In the genomic region with DNA sequence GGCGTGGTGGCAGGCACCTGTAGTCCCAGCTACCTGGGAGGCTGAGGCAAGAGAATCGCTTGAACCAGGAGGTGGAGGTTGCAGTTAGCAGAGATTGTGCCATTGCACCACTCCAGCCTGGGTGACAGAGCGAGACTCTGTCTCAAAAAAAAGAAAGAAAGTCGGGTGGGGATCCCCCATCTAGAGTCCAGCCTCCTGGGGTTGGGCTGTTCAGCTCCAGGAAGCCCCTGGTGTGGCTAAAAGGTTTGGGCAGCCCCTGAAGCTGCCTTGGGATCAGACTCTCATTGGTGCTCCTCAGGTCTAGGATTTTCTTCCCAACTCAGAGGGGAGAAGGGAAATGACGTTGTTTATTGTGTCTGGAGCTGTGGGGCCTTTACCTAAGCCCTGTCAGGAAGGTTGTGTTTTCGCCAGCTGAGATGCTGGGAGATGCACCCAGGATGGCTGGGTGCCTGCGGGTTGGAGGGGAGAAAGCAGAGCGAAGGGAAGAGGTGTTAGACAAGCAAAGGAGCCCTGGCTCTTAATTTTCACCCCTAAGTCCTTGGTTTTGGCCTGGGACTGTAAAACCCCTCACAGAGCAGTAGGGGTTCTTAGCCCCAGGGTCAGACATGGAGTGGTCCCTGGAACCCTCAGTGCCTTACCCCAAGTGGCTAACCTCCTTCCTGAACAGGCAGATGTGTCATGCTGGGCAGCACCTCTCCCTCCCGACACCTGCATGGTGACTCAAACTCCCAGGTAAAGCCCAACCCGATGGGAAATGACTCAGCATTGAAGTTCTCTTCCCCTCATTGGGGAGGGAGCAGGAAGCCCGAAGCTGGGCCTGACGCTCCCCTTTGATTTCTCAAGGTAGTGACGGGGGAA, we compare ENCODE assay signal across 8 cellular contexts. TPM values are rescaled to one million over a fixed set of nuclear protein-coding genes. Genes with fewer than 3 reads are reported as not detected.
DNase-seq lines count a peak whose midpoint lies in the region; ATAC-seq and TF ChIP-seq lines count a peak whose summit lies in the region.

No MANE protein-coding gene starts in this region.

- no peak overlapping the region for H3K4me3 ChIP-seq in iPS-18a (ENCODE audit: low read length)

- H3K4me3 Mint-ChIP-seq in activated CD4-positive, alpha-beta memory T cell treated with anti-CD3 and anti-CD28 coated beads, Interleukin-2, amount 10 ng/mL, durations not matched to agents 7 days and 5 days: no peak overlapping the region
- H3K4me3 Mint-ChIP-seq in stimulated activated naive B cell treated with anti-CD40 and anti-IgM and Interleukin-4, amounts not matched to agents 10 μg/mL and 1 μg/mL and 100 μg/mL, for 72 hours: peak overlapping the region; percentile 47 to 48
- H3K4me3 Mint-ChIP-seq in mesothelial cell of epicardium: no peak overlapping the region

- H3K27me3 ChIP-seq in iPS-18a (ENCODE audit: control insufficient read depth, insufficient read depth, low read length): no peaks in the 10 kb centered on the region

- H3K9me3 Mint-ChIP-seq in activated CD4-positive, alpha-beta memory T cell treated with anti-CD3 and anti-CD28 coated beads, Interleukin-2, amount 10 ng/mL, durations not matched to agents 7 days and 5 days: no peaks in the 10 kb centered on the region
- no peaks in the 10 kb centered on the region for H3K9me3 Mint-ChIP-seq in stimulated activated naive B cell treated with anti-CD40 and anti-IgM and Interleukin-4, amounts not matched to agents 10 μg/mL and 1 μg/mL and 100 μg/mL, for 72 hours
- no peaks in the 10 kb centered on the region for H3K9me3 Mint-ChIP-seq in mesothelial cell of epicardium

- no peak for TF ChIP-seq CTCF in mesothelial cell of epicardium (IDR thresholded peaks at IDR 0.05; ENCODE audit: unreplicated experiment)

- H3K27ac Mint-ChIP-seq in activated CD4-positive, alpha-beta memory T cell treated with anti-CD3 and anti-CD28 coated beads, Interleukin-2, amount 10 ng/mL, durations not matched to agents 7 days and 5 days: peak overlapping the region; percentile 73
- peak overlapping the region; percentile 86 for H3K27ac Mint-ChIP-seq in stimulated activated naive B cell treated with anti-CD40 and anti-IgM and Interleukin-4, amounts not matched to agents 10 μg/mL and 1 μg/mL and 100 μg/mL, for 72 hours
- no peak overlapping the region for H3K27ac Mint-ChIP-seq in mesothelial cell of epicardium

- H3K27ac ChIP-seq in iPS-18a (ENCODE audit: low read length): no peak overlapping the region

- H3K36me3 Mint-ChIP-seq in activated CD4-positive, alpha-beta memory T cell treated with anti-CD3 and anti-CD28 coated beads, Interleukin-2, amount 10 ng/mL, durations not matched to agents 7 days and 5 days (ENCODE audit: low read depth): no peaks in the 10 kb centered on the region
- H3K36me3 Mint-ChIP-seq in stimulated activated naive B cell treated with anti-CD40 and anti-IgM and Interleukin-4, amounts not matched to agents 10 μg/mL and 1 μg/mL and 100 μg/mL, for 72 hours: no peaks in the 10 kb centered on the region
- H3K36me3 Mint-ChIP-seq in mesothelial cell of epicardium: no peaks in the 10 kb centered on the region

- peaks cover 22% of the 10 kb centered on the region for H3K4me1 Mint-ChIP-seq in activated CD4-positive, alpha-beta memory T cell treated with anti-CD3 and anti-CD28 coated beads, Interleukin-2, amount 10 ng/mL, durations not matched to agents 7 days and 5 days
- H3K4me1 Mint-ChIP-seq in stimulated activated naive B cell treated with anti-CD40 and anti-IgM and Interleukin-4, amounts not matched to agents 10 μg/mL and 1 μg/mL and 100 μg/mL, for 72 hours: peaks cover 18 to 19% of the 10 kb centered on the region in 2 donors
- H3K4me1 Mint-ChIP-seq in mesothelial cell of epicardium: peaks cover 8% of the 10 kb centered on the region

- ATAC-seq in GM18868 (IDR thresholded peaks at IDR 0.05; ENCODE audit: unreplicated experiment) (peak; percentile 78), HG03442 (IDR thresholded peaks at IDR 0.05; ENCODE audit: unreplicated experiment) (peak; percentile 54), SK-N-SH treated with all-trans-retinoic acid at 6 μM for 48 hours (no peak), HG03520 (IDR thresholded peaks at IDR 0.05; ENCODE audit: unreplicated experiment) (no peak)
- ATAC-seq in stimulated activated naive B cell treated with anti-CD40 and anti-IgM and Interleukin-4, amounts not matched to agents 10 μg/mL and 1 μg/mL and 100 μg/mL, for 72 hours (replicated peaks): peak; percentile 78 to 82

- H3K36me3 ChIP-seq in iPS-18a (ENCODE audit: control insufficient read depth, low read depth, low read length): no peaks in the 10 kb centered on the region

- peak overlapping the region; percentile 19 for H3K9ac ChIP-seq in iPS-18a (ENCODE audit: low read length)

- peaks cover 19% of the 10 kb centered on the region for H3K4me1 ChIP-seq in iPS-18a (ENCODE audit: control insufficient read depth, low read depth, low read length)

- no peaks in the 10 kb centered on the region for H3K9me3 ChIP-seq in iPS-18a (ENCODE audit: control insufficient read depth, low read depth, low read length)

- POLR2A ChIA-PET in activated CD4-positive, alpha-beta memory T cell treated with anti-CD3 and anti-CD28 coated beads, Interleukin-2, amount 10 ng/mL, durations not matched to agents 7 days and 5 days (lab: Charles Lee): interaction anchor here (0.9 to 1.5 kb wide), 10 partner anchors 8 to 124 kb away, joined by 3 to 5 read pairs (median 4); a partner anchor contains a TSS

- CTCF ChIA-PET in activated CD4-positive, alpha-beta memory T cell treated with anti-CD3 and anti-CD28 coated beads, Interleukin-2, amount 10 ng/mL, durations not matched to agents 7 days and 5 days (lab: Charles Lee): interaction anchor here (0.7 to 3.5 kb wide), 5 partner anchors 8 to 52 kb away, joined by 3 to 21 read pairs (median 8); no protein-coding TSS in a partner anchor

- H3K27me3 Mint-ChIP-seq in activated CD4-positive, alpha-beta memory T cell treated with anti-CD3 and anti-CD28 coated beads, Interleukin-2, amount 10 ng/mL, durations not matched to agents 7 days and 5 days: peaks cover 13% of the 10 kb centered on the region
- H3K27me3 Mint-ChIP-seq in stimulated activated naive B cell treated with anti-CD40 and anti-IgM and Interleukin-4, amounts not matched to agents 10 μg/mL and 1 μg/mL and 100 μg/mL, for 72 hours: peaks cover 5% of the 10 kb centered on the region in 2 donors
- H3K27me3 Mint-ChIP-seq in mesothelial cell of epicardium (ENCODE audit: low read depth): no peaks in the 10 kb centered on the region

- DNase-seq in activated CD4-positive, alpha-beta memory T cell treated with anti-CD3 and anti-CD28 coated beads, Interleukin-2, amount 10 ng/mL, durations not matched to agents 7 days and 5 days: peak; percentile 72
- DNase-seq in stimulated activated naive B cell treated with anti-CD40 and anti-IgM and Interleukin-4, amounts not matched to agents 10 μg/mL and 1 μg/mL and 100 μg/mL, for 72 hours: peak; percentile 61
- DNase-seq in mesothelial cell of epicardium (ENCODE audit: low spot score in 2 of 2, unreplicated experiment in 2 of 2): no peak

TF ChIP-seq in SK-N-SH treated with all-trans-retinoic acid at 6 μM for 48 hours, 23 proteins besides CTCF, POLR2A, EP300 and RAD21:
- TF ChIP-seq ESRRG (CRISPR knock-in tag; IDR thresholded peaks at IDR 0.05): no peak
- TF ChIP-seq, protein P1, sequence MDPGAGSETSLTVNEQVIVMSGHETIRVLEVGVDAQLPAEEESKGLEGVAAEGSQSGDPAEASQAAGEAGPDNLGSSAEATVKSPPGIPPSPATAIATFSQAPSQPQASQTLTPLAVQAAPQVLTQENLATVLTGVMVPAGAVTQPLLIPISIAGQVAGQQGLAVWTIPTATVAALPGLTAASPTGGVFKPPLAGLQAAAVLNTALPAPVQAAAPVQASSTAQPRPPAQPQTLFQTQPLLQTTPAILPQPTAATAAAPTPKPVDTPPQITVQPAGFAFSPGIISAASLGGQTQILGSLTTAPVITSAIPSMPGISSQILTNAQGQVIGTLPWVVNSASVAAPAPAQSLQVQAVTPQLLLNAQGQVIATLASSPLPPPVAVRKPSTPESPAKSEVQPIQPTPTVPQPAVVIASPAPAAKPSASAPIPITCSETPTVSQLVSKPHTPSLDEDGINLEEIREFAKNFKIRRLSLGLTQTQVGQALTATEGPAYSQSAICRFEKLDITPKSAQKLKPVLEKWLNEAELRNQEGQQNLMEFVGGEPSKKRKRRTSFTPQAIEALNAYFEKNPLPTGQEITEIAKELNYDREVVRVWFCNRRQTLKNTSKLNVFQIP (CRISPR knock-in tag; IDR thresholded peaks at IDR 0.05; ENCODE audit: borderline replicate concordance, low read depth): no peak
- TF ChIP-seq TCF4 (CRISPR knock-in tag; IDR thresholded peaks at IDR 0.05; ENCODE audit: borderline replicate concordance): no peak
- no peak for TF ChIP-seq ZFP3 (CRISPR knock-in tag; IDR thresholded peaks at IDR 0.05)
- TF ChIP-seq SNAI2 (CRISPR knock-in tag; IDR thresholded peaks at IDR 0.05): no peak
- no peak for TF ChIP-seq ISL1 (CRISPR knock-in tag; IDR thresholded peaks at IDR 0.05)
- no peak for TF ChIP-seq RARB (CRISPR knock-in tag; IDR thresholded peaks at IDR 0.05)
- TF ChIP-seq ZNF565 (CRISPR knock-in tag; conservative IDR thresholded peaks at IDR 0.05; ENCODE audit: low read depth): no peak
- no peak for TF ChIP-seq BACH2 (CRISPR knock-in tag; IDR thresholded peaks at IDR 0.05; ENCODE audit: borderline replicate concordance)
- no peak for TF ChIP-seq CSDC2 (CRISPR knock-in tag; IDR thresholded peaks at IDR 0.05)
- TF ChIP-seq ARNTL (CRISPR knock-in tag; IDR thresholded peaks at IDR 0.05; ENCODE audit: borderline replicate concordance, low read depth): no peak
- TF ChIP-seq PPARA (CRISPR knock-in tag; IDR thresholded peaks at IDR 0.05; ENCODE audit: borderline replicate concordance): no peak

RNA-seq across cellular contexts. Expression of a gene that starts 21.1 kb away (rescaled TPM):
- total RNA-seq in activated CD4-positive, alpha-beta memory T cell treated with anti-CD3 and anti-CD28 coated beads, Interleukin-2, amount 10 ng/mL, durations not matched to agents 7 days and 5 days: 1 to 10 TPM; 3.0 to 5.3 TPM
- 3.4 to 5.1 TPM (median 4.7 TPM) in 3 replicates for total RNA-seq in mesothelial cell of epicardium

RNA-seq across cellular contexts. Expression of a gene that starts 57.6 kb away (rescaled TPM):
- total RNA-seq in activated CD4-positive, alpha-beta memory T cell treated with anti-CD3 and anti-CD28 coated beads, Interleukin-2, amount 10 ng/mL, durations not matched to agents 7 days and 5 days: 10 to 100 TPM; 46.4 to 48.5 TPM
- 27.3 to 28.3 TPM (median 27.8 TPM) in 3 replicates for total RNA-seq in mesothelial cell of epicardium

Comparison
In these comparisons a context has a peak if more than half of its experiments do, and no peak if none do; other contexts are left out.
1. ATAC-seq: peak in GM18868 (single experiment), HG03442 (single experiment) and stimulated activated naive B cell treated with anti-CD40 and anti-IgM and Interleukin-4, amounts not matched to agents 10 μg/mL and 1 μg/mL and 100 μg/mL, for 72 hours (2 of 2); none in SK-N-SH treated with all-trans-retinoic acid at 6 μM for 48 hours (single experiment) and HG03520 (single experiment).
2. DNase-seq: peak in activated CD4-positive, alpha-beta memory T cell treated with anti-CD3 and anti-CD28 coated beads, Interleukin-2, amount 10 ng/mL, durations not matched to agents 7 days and 5 days (single experiment) and stimulated activated naive B cell treated with anti-CD40 and anti-IgM and Interleukin-4, amounts not matched to agents 10 μg/mL and 1 μg/mL and 100 μg/mL, for 72 hours (single experiment); none in mesothelial cell of epicardium (0 of 2).
3. H3K4me3 Mint-ChIP-seq: peak in stimulated activated naive B cell treated with anti-CD40 and anti-IgM and Interleukin-4, amounts not matched to agents 10 μg/mL and 1 μg/mL and 100 μg/mL, for 72 hours (2 of 2); none in activated CD4-positive, alpha-beta memory T cell treated with anti-CD3 and anti-CD28 coated beads, Interleukin-2, amount 10 ng/mL, durations not matched to agents 7 days and 5 days (single experiment) and mesothelial cell of epicardium (single experiment).